2 cellular contexts compared by ENCODE assay signal in the genomic region with DNA sequence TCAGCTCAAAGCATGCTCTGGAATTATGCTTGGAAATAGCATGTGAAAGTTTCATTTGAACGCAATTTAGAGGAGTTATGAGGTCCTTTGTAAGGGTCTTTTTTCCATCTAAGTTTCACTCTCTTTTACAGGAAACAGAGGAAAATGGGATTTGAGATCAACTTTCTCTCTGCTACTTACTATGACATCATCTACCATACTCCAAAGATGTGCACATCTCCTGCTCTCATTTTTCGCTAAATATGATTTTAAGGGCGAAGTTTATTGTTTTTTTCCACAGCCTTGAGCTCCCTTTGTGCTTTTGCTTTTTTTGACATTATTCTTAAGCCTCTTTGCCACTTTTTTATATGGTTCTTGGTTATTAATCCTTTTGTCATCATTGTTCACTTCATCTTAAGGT.
TF ChIP-seq lines count a peak whose summit lies in the region.

No MANE protein-coding gene starts in this region.

TF ChIP-seq in HepG2, 621 proteins besides CTCF, POLR2A, EP300 and RAD21:
- TF ChIP-seq ATF7 (IDR thresholded peaks at IDR 0.05) (peak; percentile 82), ATF7 (CRISPR knock-in tag; IDR thresholded peaks at IDR 0.05) (no peak), SMARCE1 (IDR thresholded peaks at IDR 0.05; ENCODE audit: borderline replicate concordance) (no peak), TOPORS (CRISPR knock-in tag; IDR thresholded peaks at IDR 0.05) (no peak)

TF ChIP-seq in K562, 482 proteins besides CTCF, POLR2A, EP300 and RAD21:
- peak; percentile 15; the same call in 1 of the 2 replicates for TF ChIP-seq ATF7 (IDR thresholded peaks at IDR 0.05)
- no peak for TF ChIP-seq POLR3G (IDR thresholded peaks at IDR 0.05; ENCODE audit: extremely low read depth, insufficient read length, insufficient replicate concordance)
